ENCODE assay signal across 1 cellular context in the genomic region with DNA sequence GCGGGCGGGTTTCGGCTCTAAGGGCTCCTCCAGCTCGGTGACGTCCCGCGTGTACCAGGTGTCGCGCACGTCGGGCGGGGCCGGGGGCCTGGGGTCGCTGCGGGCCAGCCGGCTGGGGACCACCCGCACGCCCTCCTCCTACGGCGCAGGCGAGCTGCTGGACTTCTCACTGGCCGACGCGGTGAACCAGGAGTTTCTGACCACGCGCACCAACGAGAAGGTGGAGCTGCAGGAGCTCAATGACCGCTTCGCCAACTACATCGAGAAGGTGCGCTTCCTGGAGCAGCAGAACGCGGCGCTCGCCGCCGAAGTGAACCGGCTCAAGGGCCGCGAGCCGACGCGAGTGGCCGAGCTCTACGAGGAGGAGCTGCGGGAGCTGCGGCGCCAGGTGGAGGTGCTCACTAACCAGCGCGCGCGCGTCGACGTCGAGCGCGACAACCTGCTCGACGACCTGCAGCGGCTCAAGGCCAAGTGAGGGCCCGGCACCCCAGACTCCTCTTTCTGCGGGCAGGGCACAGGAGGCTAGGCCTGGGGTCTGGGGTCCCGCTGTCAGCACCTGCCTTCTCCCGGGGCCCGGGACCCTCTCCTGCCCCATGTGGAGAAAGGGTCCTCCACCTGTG.
TF ChIP-seq lines count a peak whose summit lies in the region.

No MANE protein-coding gene starts in this region.

TF ChIP-seq in GM23338, 12 proteins besides CTCF, POLR2A, EP300 and RAD21:
- TF ChIP-seq CREB1 (CRISPR knock-in tag; IDR thresholded peaks at IDR 0.05; ENCODE audit: low read depth) (no peak), JUNB (IDR thresholded peaks at IDR 0.05; ENCODE audit: unreplicated experiment) (no peak), NANOG (IDR thresholded peaks at IDR 0.05; ENCODE audit: borderline replicate concordance) (no peak), EZH2phosphoT487 (IDR thresholded peaks at IDR 0.05; ENCODE audit: unreplicated experiment) (peak; percentile 17), EZH2 (IDR thresholded peaks at IDR 0.05; ENCODE audit: low read depth, unreplicated experiment) (peak; percentile 63)
